In genomic region chr16:84746875-84747274, GRCh38 we compare ENCODE assay signal across 1 cellular context.
TF ChIP-seq lines count a peak whose summit lies in the region.

No MANE protein-coding gene starts in this region.

TF ChIP-seq in IMR-90, 13 proteins besides CTCF, POLR2A, EP300 and RAD21:
- TF ChIP-seq USF2 (IDR thresholded peaks at IDR 0.05; ENCODE audit: low read depth, low read length) = no peak
- TF ChIP-seq CHD1 (IDR thresholded peaks at IDR 0.05; ENCODE audit: low read depth, low read length) = no peak
- TF ChIP-seq RCOR1 (IDR thresholded peaks at IDR 0.05; ENCODE audit: insufficient replicate concordance, low read length) = no peak
- TF ChIP-seq RFX5 (IDR thresholded peaks at IDR 0.05; ENCODE audit: low read depth, low read length) = no peak
- no peak for TF ChIP-seq FOS (IDR thresholded peaks at IDR 0.05; ENCODE audit: low read depth, low read length)
- TF ChIP-seq MAFK (IDR thresholded peaks at IDR 0.05; ENCODE audit: low read depth, low read length) = no peak
- TF ChIP-seq MXI1 (IDR thresholded peaks at IDR 0.05; ENCODE audit: borderline replicate concordance, low read depth, low read length) = no peak
- TF ChIP-seq SMC3 (IDR thresholded peaks at IDR 0.05; ENCODE audit: low read depth, low read length) = no peak
- TF ChIP-seq BHLHE40 (IDR thresholded peaks at IDR 0.05; ENCODE audit: low read depth, low read length) = no peak
- TF ChIP-seq NFE2L2 (IDR thresholded peaks at IDR 0.05; ENCODE audit: low read depth, low read length) = no peak
- TF ChIP-seq MAZ (IDR thresholded peaks at IDR 0.05; ENCODE audit: borderline replicate concordance, low read depth, low read length) = no peak
- TF ChIP-seq ELK1 (IDR thresholded peaks at IDR 0.05; ENCODE audit: borderline replicate concordance, low read depth, low read length) = no peak
- TF ChIP-seq CEBPB (IDR thresholded peaks at IDR 0.05; ENCODE audit: low read depth, low read length) = no peak
